ENCODE assay signal across 8 cellular contexts in genomic region chr9:114397848-114398605, GRCh38. TPM values are rescaled to one million over a fixed set of nuclear protein-coding genes. Genes with fewer than 3 reads are reported as not detected.
DNase-seq lines count a peak whose midpoint lies in the region; ATAC-seq and TF ChIP-seq lines count a peak whose summit lies in the region.

No MANE protein-coding gene starts in this region.

- CTCF ChIA-PET in AG04450 (lab: Charles Lee), result interaction anchor here (0.7 to 2.8 kb wide), 3 partner anchors 8 to 255 kb away, joined by 3 to 15 read pairs (median 10); no protein-coding TSS in a partner anchor

- no peaks in the 10 kb centered on the region for H3K9me3 Mint-ChIP-seq in central memory CD8-positive, alpha-beta T cell

- H3K9me3 ChIP-seq in AG04450 (ENCODE audit: control insufficient read depth, insufficient read depth, low read length), result no peaks in the 10 kb centered on the region; the same call in 1 of the 2 replicates

- H3K27ac Mint-ChIP-seq in central memory CD8-positive, alpha-beta T cell (ENCODE audit: low read depth), result peak overlapping the region; percentile 99

- peaks cover 42% of the 10 kb centered on the region for H3K4me1 Mint-ChIP-seq in central memory CD8-positive, alpha-beta T cell

- H3K27me3 ChIP-seq in AG04450 (ENCODE audit: control insufficient read depth, insufficient read depth, low read length) (no peaks in the 10 kb centered on the region), kidney epithelial cell (ENCODE audit: control insufficient read depth, insufficient read depth, low read length) (no peaks in the 10 kb centered on the region)

- H3K27ac ChIP-seq in AG04450 (ENCODE audit: low read depth, low read length), result peak overlapping the region; percentile 73

- no peaks in the 10 kb centered on the region for H3K27me3 Mint-ChIP-seq in central memory CD8-positive, alpha-beta T cell

- H3K36me3 Mint-ChIP-seq in central memory CD8-positive, alpha-beta T cell (ENCODE audit: insufficient read depth), result peaks cover 24% of the 10 kb centered on the region

- ATAC-seq in GM18907 (IDR thresholded peaks at IDR 0.05; ENCODE audit: unreplicated experiment) (peak; percentile 83), HG03135 (IDR thresholded peaks at IDR 0.05; ENCODE audit: unreplicated experiment) (peak; percentile 81)
- peak; percentile 90 to 93 for ATAC-seq in activated CD4-positive, CD25-positive, alpha-beta regulatory T cell treated with anti-CD3 and anti-CD28 coated beads, Interleukin-2, amount 50 U/mL, for 24 hours
- peak; percentile 87 for ATAC-seq in central memory CD8-positive, alpha-beta T cell (replicated peaks; ENCODE audit: extremely low read depth, poor library complexity, severe bottlenecking)

- H3K4me3 ChIP-seq in AG04450 (ENCODE audit: low read depth, low read length) (peak overlapping the region; percentile 87), kidney epithelial cell (ENCODE audit: low read depth, low read length) (peak overlapping the region; percentile 88)

- peak; percentile 71 for DNase-seq in AG04450 (ENCODE audit: low read depth, low spot score)
- DNase-seq in NCI-H226, result peak; percentile 83
- DNase-seq in central memory CD8-positive, alpha-beta T cell (ENCODE audit: low spot score in 2 of 2), result peak; percentile 89 to 90
- peak; percentile 56 for DNase-seq in kidney epithelial cell (ENCODE audit: low read depth)
- peak; percentile 99 for DNase-seq in stimulated activated CD4-positive, alpha-beta T cell treated with anti-CD3 and anti-CD28 coated beads, Interleukin-15, amount 100 ng/mL, for 24 hours

- H3K36me3 ChIP-seq in kidney epithelial cell (ENCODE audit: control insufficient read depth, insufficient read depth, low read length), result no peaks in the 10 kb centered on the region

- TF ChIP-seq CTCF in AG04450 (IDR thresholded peaks at IDR 0.05; ENCODE audit: low read depth, low read length) (no peak), kidney epithelial cell (IDR thresholded peaks at IDR 0.05; ENCODE audit: insufficient read depth, low read length, poor library complexity, severe bottlenecking) (no peak)

- H3K4me3 Mint-ChIP-seq in central memory CD8-positive, alpha-beta T cell, result peak overlapping the region; percentile 98

- POLR2A ChIA-PET in AG04450 (lab: Yijun Ruan, JAX), result interaction anchor here (2.4 kb wide), 1 partner anchor 11 kb away, joined by 12 read pairs; the partner anchor contains the start of gene AKNA

RNA-seq across cellular contexts. Expression of gene AKNA, which starts 10.2 kb away (rescaled TPM):
- 7.0 and 7.5 TPM in 2 replicates for polyA plus RNA-seq in AG04450 (2011; rRNA removed)
- 12.6 and 12.7 TPM in 2 replicates for polyA minus RNA-seq in AG04450 (2011; rRNA and poly(A)+ RNA removed)
- total RNA-seq in kidney epithelial cell, result 34.6 and 40.5 TPM in 2 replicates

Comparison
In these comparisons a context has a peak if more than half of its experiments do, and no peak if none do; other contexts are left out.
1. Peak in every context shown above with its lines: DNase-seq, ATAC-seq, H3K4me3 ChIP-seq and H3K27ac ChIP-seq.